In genomic region chr2:55056024-55056521, GRCh38 we compare ENCODE assay signal across 1 cellular context.
TF ChIP-seq lines count a peak whose summit lies in the region.

No MANE protein-coding gene starts in this region.

TF ChIP-seq in HCT116, 20 proteins besides CTCF, POLR2A, EP300 and RAD21 (continued from another document):
- TF ChIP-seq SRF (IDR thresholded peaks at IDR 0.05; ENCODE audit: low read depth) (no peak), EZH2phosphoT487 (IDR thresholded peaks at IDR 0.05; ENCODE audit: borderline replicate concordance) (no peak), ZNF274 (IDR thresholded peaks at IDR 0.05; ENCODE audit: low read depth, low read length) (no peak)
